In the genomic region with DNA sequence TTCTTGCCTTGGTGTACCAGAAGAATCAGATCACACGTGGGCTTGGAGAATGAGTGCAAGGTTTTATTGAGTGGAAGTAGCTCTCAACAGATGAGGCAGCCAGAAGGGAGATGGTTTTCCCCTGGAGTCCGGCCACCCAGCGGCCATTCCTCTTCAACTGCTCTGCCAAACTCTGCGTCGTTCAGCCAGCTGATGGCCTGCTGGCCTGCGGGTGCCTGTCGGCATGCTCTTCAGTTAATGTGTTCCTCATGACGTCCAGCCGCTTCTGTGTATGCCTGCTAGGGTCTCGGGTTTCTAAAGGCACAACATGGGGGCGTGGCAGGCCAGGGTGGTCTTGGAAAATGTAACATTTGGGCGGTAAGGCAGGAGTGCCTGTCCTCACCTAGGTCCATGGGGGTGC, we compare ENCODE assay signal across 21 cellular contexts.
"Had no signal": no experiment of that assay in that cellular context is flagged by ENCODE, and none has a peak within 500 bp of the region (broad histone marks: within the 10 kb centered on the region; RNA-seq: fewer than 3 reads in every experiment).

No MANE protein-coding gene starts in this region.

- DNase-seq: activated CD4-positive, alpha-beta memory T cell treated with anti-CD3 and anti-CD28 coated beads for 36 hours; activated CD4-positive, alpha-beta T cell treated with anti-CD3 and anti-CD28 coated beads, Interleukin-2, amount 10 ng/mL, durations not matched to agents 7 days and 5 days; activated CD4-positive, CD25-positive, alpha-beta regulatory T cell; activated gamma-delta T cell treated with Interleukin-2 at 50 U/mL for 16 hours; activated naive CD4-positive, alpha-beta T cell treated with anti-CD3 and anti-CD28 coated beads, Interleukin-2, amount 10 ng/mL, durations not matched to agents 7 days and 5 days; activated naive CD8-positive, alpha-beta T cell treated with anti-CD3 and anti-CD28 coated beads for 36 hours; activated T-cell treated with anti-CD3 and anti-CD28 coated beads for 4 hours; activated T-cell treated with anti-CD3 and anti-CD28 coated beads, Interleukin-2, amount 50 U/mL, for 48 hours; brain microvascular endothelial cell; Karpas-422; NCI-H1105 treated with DMSO at 0.1 percent for 48 hours; NCI-H1436 treated with DMSO at 0.1 percent for 48 hours; NCI-H187; NCI-H2081; NCI-H446; NCI-H524; NCI-H82; PC-3; SIG-M5; T-cell; T-helper 2 cell had no signal
